ENCODE assay signal across 1 cellular context in genomic region chr16:85138825-85139627, GRCh38.
A peak's percentile ranks its signal among the peaks of the same experiment; 100 is the strongest.
TF ChIP-seq lines count a peak whose summit lies in the region.

No MANE protein-coding gene starts in this region.

TF ChIP-seq in K562, 482 proteins besides CTCF, POLR2A, EP300 and RAD21 (continued from another document):
- TF ChIP-seq, protein P1, sequence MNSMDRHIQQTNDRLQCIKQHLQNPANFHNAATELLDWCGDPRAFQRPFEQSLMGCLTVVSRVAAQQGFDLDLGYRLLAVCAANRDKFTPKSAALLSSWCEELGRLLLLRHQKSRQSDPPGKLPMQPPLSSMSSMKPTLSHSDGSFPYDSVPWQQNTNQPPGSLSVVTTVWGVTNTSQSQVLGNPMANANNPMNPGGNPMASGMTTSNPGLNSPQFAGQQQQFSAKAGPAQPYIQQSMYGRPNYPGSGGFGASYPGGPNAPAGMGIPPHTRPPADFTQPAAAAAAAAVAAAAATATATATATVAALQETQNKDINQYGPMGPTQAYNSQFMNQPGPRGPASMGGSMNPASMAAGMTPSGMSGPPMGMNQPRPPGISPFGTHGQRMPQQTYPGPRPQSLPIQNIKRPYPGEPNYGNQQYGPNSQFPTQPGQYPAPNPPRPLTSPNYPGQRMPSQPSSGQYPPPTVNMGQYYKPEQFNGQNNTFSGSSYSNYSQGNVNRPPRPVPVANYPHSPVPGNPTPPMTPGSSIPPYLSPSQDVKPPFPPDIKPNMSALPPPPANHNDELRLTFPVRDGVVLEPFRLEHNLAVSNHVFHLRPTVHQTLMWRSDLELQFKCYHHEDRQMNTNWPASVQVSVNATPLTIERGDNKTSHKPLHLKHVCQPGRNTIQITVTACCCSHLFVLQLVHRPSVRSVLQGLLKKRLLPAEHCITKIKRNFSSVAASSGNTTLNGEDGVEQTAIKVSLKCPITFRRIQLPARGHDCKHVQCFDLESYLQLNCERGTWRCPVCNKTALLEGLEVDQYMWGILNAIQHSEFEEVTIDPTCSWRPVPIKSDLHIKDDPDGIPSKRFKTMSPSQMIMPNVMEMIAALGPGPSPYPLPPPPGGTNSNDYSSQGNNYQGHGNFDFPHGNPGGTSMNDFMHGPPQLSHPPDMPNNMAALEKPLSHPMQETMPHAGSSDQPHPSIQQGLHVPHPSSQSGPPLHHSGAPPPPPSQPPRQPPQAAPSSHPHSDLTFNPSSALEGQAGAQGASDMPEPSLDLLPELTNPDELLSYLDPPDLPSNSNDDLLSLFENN (IDR thresholded peaks at IDR 0.05; ENCODE audit: low read depth in 2 of 2, low read length in 2 of 2), result no peak
- TF ChIP-seq HDGF (IDR thresholded peaks at IDR 0.05) (no peak), ZNF316 (IDR thresholded peaks at IDR 0.05) (no peak), PTBP1 (IDR thresholded peaks at IDR 0.05; ENCODE audit: low read depth, low read length) (0 out of 2 replicates have a peak, but pooled peaks have one; percentile 17), ELK3 (CRISPR knock-in tag; IDR thresholded peaks at IDR 0.05) (no peak), BHLHE40 (IDR thresholded peaks at IDR 0.05; ENCODE audit: low read length) (0 out of 2 replicates have a peak, but pooled peaks have one; percentile 47), IRF2 (CRISPR knock-in tag; IDR thresholded peaks at IDR 0.05) (no peak), STAT6 (CRISPR knock-in tag; IDR thresholded peaks at IDR 0.05) (no peak), MEF2A (IDR thresholded peaks at IDR 0.05; ENCODE audit: control insufficient read depth, low read depth, low read length) (no peak), MXI1 (IDR thresholded peaks at IDR 0.05; ENCODE audit: low read depth, low read length) (no peak), TCF7 (IDR thresholded peaks at IDR 0.05; ENCODE audit: borderline replicate concordance) (no peak), TAF7 (tag; IDR thresholded peaks at IDR 0.05) (no peak), PHF8 (IDR thresholded peaks at IDR 0.05; ENCODE audit: borderline replicate concordance, low read length) (no peak), RB1 (IDR thresholded peaks at IDR 0.05; ENCODE audit: low read depth) (no peak), HNRNPH1 (optimal IDR thresholded peaks at IDR 0.05; ENCODE audit: low read depth, low read length) (no peak), POU5F1 (IDR thresholded peaks at IDR 0.05; ENCODE audit: borderline replicate concordance, low read depth, low read length, partially characterized antibody) (no peak), NR1H2 (CRISPR knock-in tag; IDR thresholded peaks at IDR 0.05) (no peak), KDM1A (IDR thresholded peaks at IDR 0.05) (peak in 1 of 2 experiments; percentile 24; a peak in 1 of 4 replicates), MAZ (CRISPR knock-in tag; conservative IDR thresholded peaks at IDR 0.05 in 1 of 2, IDR thresholded peaks at IDR 0.05 in 1 of 2) (no peak), HCFC1 (IDR thresholded peaks at IDR 0.05; ENCODE audit: low read depth, low read length) (no peak), RBM25 (IDR thresholded peaks at IDR 0.05; ENCODE audit: low read depth, low read length, severe bottlenecking) (peak; percentile 41), ZNF431 (CRISPR knock-in tag; IDR thresholded peaks at IDR 0.05) (no peak), GABPB1 (CRISPR knock-in tag; IDR thresholded peaks at IDR 0.05) (no peak), MBD1 (CRISPR knock-in tag; IDR thresholded peaks at IDR 0.05) (no peak), ZZZ3 (IDR thresholded peaks at IDR 0.05) (no peak), ZNF699 (CRISPR knock-in tag; IDR thresholded peaks at IDR 0.05; ENCODE audit: insufficient replicate concordance) (no peak)
- TF ChIP-seq, protein P2, sequence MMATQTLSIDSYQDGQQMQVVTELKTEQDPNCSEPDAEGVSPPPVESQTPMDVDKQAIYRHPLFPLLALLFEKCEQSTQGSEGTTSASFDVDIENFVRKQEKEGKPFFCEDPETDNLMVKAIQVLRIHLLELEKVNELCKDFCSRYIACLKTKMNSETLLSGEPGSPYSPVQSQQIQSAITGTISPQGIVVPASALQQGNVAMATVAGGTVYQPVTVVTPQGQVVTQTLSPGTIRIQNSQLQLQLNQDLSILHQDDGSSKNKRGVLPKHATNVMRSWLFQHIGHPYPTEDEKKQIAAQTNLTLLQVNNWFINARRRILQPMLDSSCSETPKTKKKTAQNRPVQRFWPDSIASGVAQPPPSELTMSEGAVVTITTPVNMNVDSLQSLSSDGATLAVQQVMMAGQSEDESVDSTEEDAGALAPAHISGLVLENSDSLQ (IDR thresholded peaks at IDR 0.05), result no peak
- TF ChIP-seq, protein P3, sequence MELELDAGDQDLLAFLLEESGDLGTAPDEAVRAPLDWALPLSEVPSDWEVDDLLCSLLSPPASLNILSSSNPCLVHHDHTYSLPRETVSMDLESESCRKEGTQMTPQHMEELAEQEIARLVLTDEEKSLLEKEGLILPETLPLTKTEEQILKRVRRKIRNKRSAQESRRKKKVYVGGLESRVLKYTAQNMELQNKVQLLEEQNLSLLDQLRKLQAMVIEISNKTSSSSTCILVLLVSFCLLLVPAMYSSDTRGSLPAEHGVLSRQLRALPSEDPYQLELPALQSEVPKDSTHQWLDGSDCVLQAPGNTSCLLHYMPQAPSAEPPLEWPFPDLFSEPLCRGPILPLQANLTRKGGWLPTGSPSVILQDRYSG (tag; conservative IDR thresholded peaks at IDR 0.05; ENCODE audit: low read depth), result no peak
- TF ChIP-seq, protein P4, sequence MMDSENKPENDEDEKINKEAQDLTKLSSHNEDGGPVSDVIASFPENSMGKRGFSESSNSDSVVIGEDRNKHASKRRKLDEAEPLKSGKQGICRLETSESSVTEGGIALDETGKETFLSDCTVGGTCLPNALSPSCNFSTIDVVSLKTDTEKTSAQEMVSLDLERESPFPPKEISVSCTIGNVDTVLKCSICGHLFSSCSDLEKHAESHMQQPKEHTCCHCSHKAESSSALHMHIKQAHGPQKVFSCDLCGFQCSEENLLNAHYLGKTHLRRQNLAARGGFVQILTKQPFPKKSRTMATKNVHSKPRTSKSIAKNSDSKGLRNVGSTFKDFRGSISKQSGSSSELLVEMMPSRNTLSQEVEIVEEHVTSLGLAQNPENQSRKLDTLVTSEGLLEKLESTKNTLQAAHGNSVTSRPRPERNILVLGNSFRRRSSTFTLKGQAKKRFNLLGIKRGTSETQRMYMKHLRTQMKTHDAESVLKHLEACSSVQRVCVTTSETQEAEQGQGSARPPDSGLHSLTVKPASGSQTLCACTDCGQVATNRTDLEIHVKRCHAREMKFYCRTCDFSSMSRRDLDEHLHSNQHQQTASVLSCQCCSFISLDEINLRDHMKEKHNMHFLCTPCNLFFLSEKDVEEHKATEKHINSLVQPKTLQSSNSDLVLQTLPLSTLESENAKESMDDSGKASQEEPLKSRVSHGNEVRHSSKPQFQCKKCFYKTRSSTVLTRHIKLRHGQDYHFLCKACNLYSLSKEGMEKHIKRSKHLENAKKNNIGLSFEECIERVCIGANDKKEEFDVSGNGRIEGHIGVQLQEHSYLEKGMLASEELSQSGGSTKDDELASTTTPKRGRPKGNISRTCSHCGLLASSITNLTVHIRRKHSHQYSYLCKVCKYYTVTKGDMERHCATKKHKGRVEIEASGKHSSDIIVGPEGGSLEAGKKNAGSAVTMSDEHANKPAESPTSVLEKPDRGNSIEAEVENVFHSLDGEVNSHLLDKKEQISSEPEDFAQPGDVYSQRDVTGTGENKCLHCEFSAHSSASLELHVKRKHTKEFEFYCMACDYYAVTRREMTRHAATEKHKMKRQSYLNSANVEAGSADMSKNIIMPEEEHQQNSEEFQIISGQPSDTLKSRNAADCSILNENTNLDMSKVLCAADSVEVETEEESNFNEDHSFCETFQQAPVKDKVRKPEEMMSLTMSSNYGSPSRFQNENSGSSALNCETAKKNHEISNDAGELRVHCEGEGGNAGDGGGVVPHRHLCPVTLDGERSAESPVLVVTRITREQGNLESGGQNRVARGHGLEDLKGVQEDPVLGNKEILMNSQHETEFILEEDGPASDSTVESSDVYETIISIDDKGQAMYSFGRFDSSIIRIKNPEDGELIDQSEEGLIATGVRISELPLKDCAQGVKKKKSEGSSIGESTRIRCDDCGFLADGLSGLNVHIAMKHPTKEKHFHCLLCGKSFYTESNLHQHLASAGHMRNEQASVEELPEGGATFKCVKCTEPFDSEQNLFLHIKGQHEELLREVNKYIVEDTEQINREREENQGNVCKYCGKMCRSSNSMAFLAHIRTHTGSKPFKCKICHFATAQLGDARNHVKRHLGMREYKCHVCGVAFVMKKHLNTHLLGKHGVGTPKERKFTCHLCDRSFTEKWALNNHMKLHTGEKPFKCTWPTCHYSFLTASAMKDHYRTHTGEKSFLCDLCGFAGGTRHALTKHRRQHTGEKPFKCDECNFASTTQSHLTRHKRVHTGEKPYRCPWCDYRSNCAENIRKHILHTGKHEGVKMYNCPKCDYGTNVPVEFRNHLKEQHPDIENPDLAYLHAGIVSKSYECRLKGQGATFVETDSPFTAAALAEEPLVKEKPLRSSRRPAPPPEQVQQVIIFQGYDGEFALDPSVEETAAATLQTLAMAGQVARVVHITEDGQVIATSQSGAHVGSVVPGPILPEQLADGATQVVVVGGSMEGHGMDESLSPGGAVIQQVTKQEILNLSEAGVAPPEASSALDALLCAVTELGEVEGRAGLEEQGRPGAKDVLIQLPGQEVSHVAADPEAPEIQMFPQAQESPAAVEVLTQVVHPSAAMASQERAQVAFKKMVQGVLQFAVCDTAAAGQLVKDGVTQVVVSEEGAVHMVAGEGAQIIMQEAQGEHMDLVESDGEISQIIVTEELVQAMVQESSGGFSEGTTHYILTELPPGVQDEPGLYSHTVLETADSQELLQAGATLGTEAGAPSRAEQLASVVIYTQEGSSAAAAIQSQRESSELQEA (IDR thresholded peaks at IDR 0.05; ENCODE audit: low read depth), result no peak
